In genomic region chr10:97445722-97446639, GRCh38 we compare ENCODE assay signal across 1 cellular context.
TF ChIP-seq lines count a peak whose summit lies in the region.

Gene EXOSC1 (minus strand): TSS chr10:97446006. CDS start chr10:97445985, 21 bp downstream.
Gene ZDHHC16 (plus strand): TSS chr10:97446175. CDS start chr10:97451676, 5,501 bp downstream.

TF ChIP-seq in HepG2, 621 proteins besides CTCF, POLR2A, EP300 and RAD21 (continued from another document and continues in another):
- TF ChIP-seq PAXIP1 (CRISPR knock-in tag; conservative IDR thresholded peaks at IDR 0.05) (no peak; the same call in 1 of the 2 replicates), ZNF580 (CRISPR knock-in tag; IDR thresholded peaks at IDR 0.05; ENCODE audit: borderline replicate concordance, low read depth) (peak; percentile 32; the same call in 1 of the 2 replicates), ZNF709 (CRISPR knock-in tag; IDR thresholded peaks at IDR 0.05) (0 out of 2 replicates have a peak, but pooled peaks have one; percentile 19), RFX3 (CRISPR knock-in tag; IDR thresholded peaks at IDR 0.05) (no peak), RNF2 (conservative IDR thresholded peaks at IDR 0.05; ENCODE audit: low read depth) (0 out of 2 replicates have a peak, but pooled peaks have one; percentile 28), ZNF644 (CRISPR knock-in tag; IDR thresholded peaks at IDR 0.05; ENCODE audit: low read depth) (no peak), ZBTB7B (CRISPR knock-in tag; IDR thresholded peaks at IDR 0.05) (0 out of 2 replicates have a peak, but pooled peaks have one; percentile 32), ZNF678 (CRISPR knock-in tag; IDR thresholded peaks at IDR 0.05) (no peak), FOXP4 (CRISPR knock-in tag; IDR thresholded peaks at IDR 0.05) (peak; percentile 43; the same call in 1 of the 2 replicates), FOXO1 (CRISPR knock-in tag; IDR thresholded peaks at IDR 0.05) (0 out of 2 replicates have a peak, but pooled peaks have one; percentile 17), CREB1 (IDR thresholded peaks at IDR 0.05) (0 out of 2 replicates have a peak, but pooled peaks have one; percentile 16), CREB1 (CRISPR knock-in tag; IDR thresholded peaks at IDR 0.05) (peak; percentile 62; the same call in 1 of the 2 replicates), MLXIP (CRISPR knock-in tag; IDR thresholded peaks at IDR 0.05; ENCODE audit: borderline replicate concordance) (no peak), ZNF224 (CRISPR knock-in tag; IDR thresholded peaks at IDR 0.05) (no peak), FOXJ3 (CRISPR knock-in tag; IDR thresholded peaks at IDR 0.05; ENCODE audit: borderline replicate concordance) (no peak; the same call in 1 of the 2 replicates), KDM4B (CRISPR knock-in tag; IDR thresholded peaks at IDR 0.05) (no peak), GMEB1 (CRISPR knock-in tag; IDR thresholded peaks at IDR 0.05; ENCODE audit: borderline replicate concordance) (peak; percentile 81; the same call in 1 of the 2 replicates), PATZ1 (CRISPR knock-in tag; IDR thresholded peaks at IDR 0.05) (peak; percentile 22; the same call in 1 of the 2 replicates), U2AF2 (IDR thresholded peaks at IDR 0.05; ENCODE audit: low read depth, low read length) (no peak), NR2F2 (IDR thresholded peaks at IDR 0.05; ENCODE audit: borderline replicate concordance, low read depth) (no peak; the same call in 1 of the 2 replicates), KAT2B (IDR thresholded peaks at IDR 0.05; ENCODE audit: borderline replicate concordance, low read depth, low read length) (no peak), NRL (CRISPR knock-in tag; IDR thresholded peaks at IDR 0.05; ENCODE audit: borderline replicate concordance) (no peak; the same call in none of the 2 replicates), GPN1 (CRISPR knock-in tag; IDR thresholded peaks at IDR 0.05; ENCODE audit: borderline replicate concordance) (no peak), ZNF274 (CRISPR knock-in tag; IDR thresholded peaks at IDR 0.05) (no peak), SNAI1 (CRISPR knock-in tag; IDR thresholded peaks at IDR 0.05; ENCODE audit: borderline replicate concordance) (no peak), TFDP1 (CRISPR knock-in tag; IDR thresholded peaks at IDR 0.05; ENCODE audit: borderline replicate concordance) (peak; percentile 32; the same call in 1 of the 2 replicates), MIXL1 (CRISPR knock-in tag; IDR thresholded peaks at IDR 0.05) (0 out of 2 replicates have a peak, but pooled peaks have one; percentile 10), KDM5A (IDR thresholded peaks at IDR 0.05; ENCODE audit: borderline replicate concordance, low read length) (peak; percentile 90), NFE2L2 (IDR thresholded peaks at IDR 0.05; ENCODE audit: low read length) (no peak), ZNF350 (CRISPR knock-in tag; IDR thresholded peaks at IDR 0.05; ENCODE audit: borderline replicate concordance, low read depth) (peak; percentile 58; the same call in 1 of the 2 replicates), HNRNPLL (IDR thresholded peaks at IDR 0.05; ENCODE audit: low read depth, low read length, poor library complexity, severe bottlenecking) (peak; percentile 38), IKZF4 (CRISPR knock-in tag; IDR thresholded peaks at IDR 0.05; ENCODE audit: borderline replicate concordance, low read depth, not compliant biosample characterization) (peak; percentile 15), TARDBP (CRISPR knock-in tag; IDR thresholded peaks at IDR 0.05) (peak; percentile 69; the same call in 1 of the 2 replicates), SALL1 (CRISPR knock-in tag; IDR thresholded peaks at IDR 0.05) (no peak; the same call in none of the 2 replicates), ATF3 (CRISPR knock-in tag; IDR thresholded peaks at IDR 0.05) (no peak), FUBP1 (CRISPR knock-in tag; IDR thresholded peaks at IDR 0.05; ENCODE audit: borderline replicate concordance) (no peak), RXRB (CRISPR knock-in tag; IDR thresholded peaks at IDR 0.05; ENCODE audit: borderline replicate concordance) (no peak), ATF2 (CRISPR knock-in tag; IDR thresholded peaks at IDR 0.05) (0 out of 2 replicates have a peak, but pooled peaks have one; percentile 13), ZNF747 (CRISPR knock-in tag; IDR thresholded peaks at IDR 0.05; ENCODE audit: borderline replicate concordance) (peak; percentile 91; the same call in 1 of the 2 replicates), ZFP37 (CRISPR knock-in tag; IDR thresholded peaks at IDR 0.05; ENCODE audit: borderline replicate concordance) (0 out of 2 replicates have a peak, but pooled peaks have one; percentile 80), PAX8 (CRISPR knock-in tag; IDR thresholded peaks at IDR 0.05; ENCODE audit: borderline replicate concordance) (0 out of 2 replicates have a peak, but pooled peaks have one; percentile 28), TCF7L2 (IDR thresholded peaks at IDR 0.05; ENCODE audit: low read depth, low read length) (no peak), PAWR (CRISPR knock-in tag; IDR thresholded peaks at IDR 0.05; ENCODE audit: borderline replicate concordance) (no peak), TBX3 (IDR thresholded peaks at IDR 0.05; ENCODE audit: borderline replicate concordance) (peak; percentile 39; the same call in 1 of the 2 replicates), SP5 (CRISPR knock-in tag; IDR thresholded peaks at IDR 0.05; ENCODE audit: borderline replicate concordance, low read depth) (no peak)
